In genomic region chr11:78653294-78653909, GRCh38 we compare ENCODE assay signal across 14 cellular contexts.
"Had no signal": no experiment of that assay in that cellular context is flagged by ENCODE, and none has a peak within 500 bp of the region (broad histone marks: within the 10 kb centered on the region; RNA-seq: fewer than 3 reads in every experiment).

No MANE protein-coding gene starts in this region.

- H3K27me3 ChIP-seq: heart left ventricle, ovary, tibial artery, uterus had no signal

- H3K4me3 ChIP-seq: heart left ventricle, left ventricle myocardium inferior, ovary, tibial artery, uterus had no signal

- FAIRE-seq: keratinocyte, TTC549 had no signal

- ATAC-seq: esophagus mucosa, heart left ventricle had no signal

- H3K36me3 Mint-ChIP-seq: activated naive CD4-positive, alpha-beta T cell treated with anti-CD3 and anti-CD28 coated beads, Interleukin-2, amount 50 U/mL, for 24 hours had no signal

- DNase-seq: activated B cell treated with CpG ODN at 0.5 μM for 24 hours, anterior cingulate cortex, foreskin melanocyte, heart left ventricle, left ventricle myocardium inferior, ovary, T-helper 2 cell, tibial artery, uterus had no signal

- H3K4me1 ChIP-seq: heart left ventricle, left ventricle myocardium inferior, tibial artery, uterus had no signal

- H3K4me3 Mint-ChIP-seq: activated B cell treated with CpG ODN at 0.5 μM for 24 hours; activated naive CD4-positive, alpha-beta T cell treated with anti-CD3 and anti-CD28 coated beads, Interleukin-2, amount 50 U/mL, for 24 hours; nephron had no signal

- H3K36me3 ChIP-seq: heart left ventricle, left ventricle myocardium inferior, ovary, uterus had no signal

- H3K27ac Mint-ChIP-seq: activated B cell treated with CpG ODN at 0.5 μM for 24 hours, nephron had no signal

- H3K4me1 Mint-ChIP-seq: activated B cell treated with CpG ODN at 0.5 μM for 24 hours had no signal

- H3K9me3 ChIP-seq: heart left ventricle, left ventricle myocardium inferior, ovary, tibial artery, uterus had no signal

- H3K27ac ChIP-seq: heart left ventricle, left ventricle myocardium inferior, ovary, tibial artery, uterus had no signal

- H3K9me3 Mint-ChIP-seq: activated B cell treated with CpG ODN at 0.5 μM for 24 hours; activated naive CD4-positive, alpha-beta T cell treated with anti-CD3 and anti-CD28 coated beads, Interleukin-2, amount 50 U/mL, for 24 hours; nephron had no signal

- H3K27me3 Mint-ChIP-seq: activated naive CD4-positive, alpha-beta T cell treated with anti-CD3 and anti-CD28 coated beads, Interleukin-2, amount 50 U/mL, for 24 hours had no signal
